1 cellular context compared by ENCODE assay signal in genomic region chr6:118709859-118710350, GRCh38.
TF ChIP-seq lines count a peak whose summit lies in the region.

No MANE protein-coding gene starts in this region.

TF ChIP-seq in H1, 55 proteins besides CTCF, POLR2A, EP300 and RAD21:
- no peak for TF ChIP-seq SP2 (IDR thresholded peaks at IDR 0.05; ENCODE audit: low read length)
- no peak for TF ChIP-seq ASH2L (IDR thresholded peaks at IDR 0.05; ENCODE audit: low read length)
- TF ChIP-seq RXRA (IDR thresholded peaks at IDR 0.05; ENCODE audit: insufficient read depth, low read depth, low read length): no peak
- no peak for TF ChIP-seq NRF1 (IDR thresholded peaks at IDR 0.05; ENCODE audit: low read depth, low read length)
- no peak for TF ChIP-seq SP1 (IDR thresholded peaks at IDR 0.05; ENCODE audit: low read depth, low read length)
- TF ChIP-seq, protein P1, sequence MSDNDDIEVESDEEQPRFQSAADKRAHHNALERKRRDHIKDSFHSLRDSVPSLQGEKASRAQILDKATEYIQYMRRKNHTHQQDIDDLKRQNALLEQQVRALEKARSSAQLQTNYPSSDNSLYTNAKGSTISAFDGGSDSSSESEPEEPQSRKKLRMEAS (IDR thresholded peaks at IDR 0.05): no peak
- TF ChIP-seq SIX5 (IDR thresholded peaks at IDR 0.05; ENCODE audit: low read depth, low read length): no peak
- TF ChIP-seq JUN (IDR thresholded peaks at IDR 0.05; ENCODE audit: low read depth, low read length): no peak
- no peak for TF ChIP-seq CBX5 (IDR thresholded peaks at IDR 0.05; ENCODE audit: low read depth, low read length)
- no peak for TF ChIP-seq ZNF274 (IDR thresholded peaks at IDR 0.05; ENCODE audit: borderline replicate concordance, extremely low read depth, low read length)
- no peak for TF ChIP-seq MAFK (IDR thresholded peaks at IDR 0.05; ENCODE audit: low read depth, low read length)
- no peak for TF ChIP-seq TAF7 (optimal IDR thresholded peaks at IDR 0.05; ENCODE audit: borderline replicate concordance, low read depth, low read length)
- TF ChIP-seq TEAD4 (IDR thresholded peaks at IDR 0.05; ENCODE audit: low read depth, low read length): no peak
- no peak for TF ChIP-seq TCF12 (IDR thresholded peaks at IDR 0.05; ENCODE audit: low read depth, low read length)
- TF ChIP-seq FOSL1 (IDR thresholded peaks at IDR 0.05; ENCODE audit: insufficient read depth, low read depth, low read length): no peak
- TF ChIP-seq TAF1 (IDR thresholded peaks at IDR 0.05; ENCODE audit: low read depth, low read length): no peak
- no peak for TF ChIP-seq EZH2 (IDR thresholded peaks at IDR 0.05; ENCODE audit: low read depth, low read length, severe bottlenecking)
- TF ChIP-seq BACH1 (IDR thresholded peaks at IDR 0.05; ENCODE audit: low read length): no peak
- no peak for TF ChIP-seq SAP30 (IDR thresholded peaks at IDR 0.05; ENCODE audit: insufficient read depth, insufficient replicate concordance, low read length)
